ENCODE assay signal across 1 cellular context in genomic region chr6:108002365-108003221, GRCh38.
TF ChIP-seq lines count a peak whose summit lies in the region.

No MANE protein-coding gene starts in this region.

TF ChIP-seq in HepG2, 621 proteins besides CTCF, POLR2A, EP300 and RAD21 (continued from another document and continues in another):
- TF ChIP-seq ZC3H4 (CRISPR knock-in tag; IDR thresholded peaks at IDR 0.05; ENCODE audit: borderline replicate concordance) = no peak
- TF ChIP-seq ZNF451 (CRISPR knock-in tag; IDR thresholded peaks at IDR 0.05) = no peak
- TF ChIP-seq HIVEP1 (CRISPR knock-in tag; IDR thresholded peaks at IDR 0.05) = no peak
- TF ChIP-seq NFKBIZ (CRISPR knock-in tag; IDR thresholded peaks at IDR 0.05) = no peak
- TF ChIP-seq TRIM22 (IDR thresholded peaks at IDR 0.05) = no peak
- TF ChIP-seq NFE2L2 (IDR thresholded peaks at IDR 0.05; ENCODE audit: low read length) = no peak
- peak; percentile 96 for TF ChIP-seq SAP130 (CRISPR knock-in tag; IDR thresholded peaks at IDR 0.05; ENCODE audit: low read depth)
- no peak for TF ChIP-seq AFF4 (CRISPR knock-in tag; IDR thresholded peaks at IDR 0.05)
- no peak for TF ChIP-seq FOSL1 (CRISPR knock-in tag; IDR thresholded peaks at IDR 0.05; ENCODE audit: borderline replicate concordance)
- no peak for TF ChIP-seq ZNF839 (CRISPR knock-in tag; IDR thresholded peaks at IDR 0.05; ENCODE audit: borderline replicate concordance)
- no peak for TF ChIP-seq TCF7L2 (IDR thresholded peaks at IDR 0.05; ENCODE audit: low read depth, low read length)
- no peak for TF ChIP-seq KDM5B (CRISPR knock-in tag; IDR thresholded peaks at IDR 0.05; ENCODE audit: borderline replicate concordance)
- TF ChIP-seq CREBL2 (CRISPR knock-in tag; IDR thresholded peaks at IDR 0.05; ENCODE audit: borderline replicate concordance) = no peak
- TF ChIP-seq ZSCAN9 (CRISPR knock-in tag; IDR thresholded peaks at IDR 0.05; ENCODE audit: borderline replicate concordance) = no peak
- TF ChIP-seq SATB2 (CRISPR knock-in tag; IDR thresholded peaks at IDR 0.05) = no peak
- no peak for TF ChIP-seq SMAD9 (CRISPR knock-in tag; IDR thresholded peaks at IDR 0.05)
- no peak for TF ChIP-seq AKAP8 (CRISPR knock-in tag; IDR thresholded peaks at IDR 0.05)
- TF ChIP-seq ZSCAN22 (CRISPR knock-in tag; IDR thresholded peaks at IDR 0.05) = no peak
- no peak for TF ChIP-seq ZNF878 (CRISPR knock-in tag; IDR thresholded peaks at IDR 0.05)
- TF ChIP-seq ZNF569 (CRISPR knock-in tag; IDR thresholded peaks at IDR 0.05; ENCODE audit: borderline replicate concordance) = no peak
- TF ChIP-seq RFX3 (CRISPR knock-in tag; IDR thresholded peaks at IDR 0.05) = no peak
- TF ChIP-seq ATM (IDR thresholded peaks at IDR 0.05; ENCODE audit: borderline replicate concordance) = no peak
- TF ChIP-seq MTF1 (CRISPR knock-in tag; IDR thresholded peaks at IDR 0.05) = no peak
- peak; percentile 53 for TF ChIP-seq CEBPG (CRISPR knock-in tag; IDR thresholded peaks at IDR 0.05)
- no peak for TF ChIP-seq ZNF274 (CRISPR knock-in tag; IDR thresholded peaks at IDR 0.05)
- no peak for TF ChIP-seq ZNF296 (CRISPR knock-in tag; conservative IDR thresholded peaks at IDR 0.05)
- TF ChIP-seq ZNF746 (CRISPR knock-in tag; IDR thresholded peaks at IDR 0.05) = no peak
- TF ChIP-seq, protein P1, sequence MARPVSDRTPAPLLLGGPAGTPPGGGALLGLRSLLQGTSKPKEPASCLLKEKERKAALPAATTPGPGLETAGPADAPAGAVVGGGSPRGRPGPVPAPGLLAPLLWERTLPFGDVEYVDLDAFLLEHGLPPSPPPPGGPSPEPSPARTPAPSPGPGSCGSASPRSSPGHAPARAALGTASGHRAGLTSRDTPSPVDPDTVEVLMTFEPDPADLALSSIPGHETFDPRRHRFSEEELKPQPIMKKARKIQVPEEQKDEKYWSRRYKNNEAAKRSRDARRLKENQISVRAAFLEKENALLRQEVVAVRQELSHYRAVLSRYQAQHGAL (CRISPR knock-in tag; IDR thresholded peaks at IDR 0.05; ENCODE audit: not compliant biosample characterization) = no peak
- TF ChIP-seq MTF2 (CRISPR knock-in tag; IDR thresholded peaks at IDR 0.05; ENCODE audit: borderline replicate concordance) = no peak
- TF ChIP-seq NFIC (IDR thresholded peaks at IDR 0.05; ENCODE audit: low read length) = no peak
- 0 out of 2 replicates have a peak, but pooled peaks have one; percentile 41 for TF ChIP-seq ARNTL (CRISPR knock-in tag; IDR thresholded peaks at IDR 0.05)
- no peak for TF ChIP-seq SMARCC2 (IDR thresholded peaks at IDR 0.05)
- TF ChIP-seq, protein P2, sequence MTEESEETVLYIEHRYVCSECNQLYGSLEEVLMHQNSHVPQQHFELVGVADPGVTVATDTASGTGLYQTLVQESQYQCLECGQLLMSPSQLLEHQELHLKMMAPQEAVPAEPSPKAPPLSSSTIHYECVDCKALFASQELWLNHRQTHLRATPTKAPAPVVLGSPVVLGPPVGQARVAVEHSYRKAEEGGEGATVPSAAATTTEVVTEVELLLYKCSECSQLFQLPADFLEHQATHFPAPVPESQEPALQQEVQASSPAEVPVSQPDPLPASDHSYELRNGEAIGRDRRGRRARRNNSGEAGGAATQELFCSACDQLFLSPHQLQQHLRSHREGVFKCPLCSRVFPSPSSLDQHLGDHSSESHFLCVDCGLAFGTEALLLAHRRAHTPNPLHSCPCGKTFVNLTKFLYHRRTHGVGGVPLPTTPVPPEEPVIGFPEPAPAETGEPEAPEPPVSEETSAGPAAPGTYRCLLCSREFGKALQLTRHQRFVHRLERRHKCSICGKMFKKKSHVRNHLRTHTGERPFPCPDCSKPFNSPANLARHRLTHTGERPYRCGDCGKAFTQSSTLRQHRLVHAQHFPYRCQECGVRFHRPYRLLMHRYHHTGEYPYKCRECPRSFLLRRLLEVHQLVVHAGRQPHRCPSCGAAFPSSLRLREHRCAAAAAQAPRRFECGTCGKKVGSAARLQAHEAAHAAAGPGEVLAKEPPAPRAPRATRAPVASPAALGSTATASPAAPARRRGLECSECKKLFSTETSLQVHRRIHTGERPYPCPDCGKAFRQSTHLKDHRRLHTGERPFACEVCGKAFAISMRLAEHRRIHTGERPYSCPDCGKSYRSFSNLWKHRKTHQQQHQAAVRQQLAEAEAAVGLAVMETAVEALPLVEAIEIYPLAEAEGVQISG (CRISPR knock-in tag; IDR thresholded peaks at IDR 0.05) = 0 out of 2 replicates have a peak, but pooled peaks have one; percentile 18
- TF ChIP-seq SP4 (CRISPR knock-in tag; IDR thresholded peaks at IDR 0.05) = no peak
- no peak for TF ChIP-seq ZNF883 (CRISPR knock-in tag; IDR thresholded peaks at IDR 0.05; ENCODE audit: not compliant biosample characterization)
- no peak for TF ChIP-seq WIZ (CRISPR knock-in tag; IDR thresholded peaks at IDR 0.05)
- no peak for TF ChIP-seq ZMYM3 (CRISPR knock-in tag; IDR thresholded peaks at IDR 0.05)
- no peak for TF ChIP-seq ZNF136 (CRISPR knock-in tag; IDR thresholded peaks at IDR 0.05; ENCODE audit: low read depth)
- TF ChIP-seq, protein P3, sequence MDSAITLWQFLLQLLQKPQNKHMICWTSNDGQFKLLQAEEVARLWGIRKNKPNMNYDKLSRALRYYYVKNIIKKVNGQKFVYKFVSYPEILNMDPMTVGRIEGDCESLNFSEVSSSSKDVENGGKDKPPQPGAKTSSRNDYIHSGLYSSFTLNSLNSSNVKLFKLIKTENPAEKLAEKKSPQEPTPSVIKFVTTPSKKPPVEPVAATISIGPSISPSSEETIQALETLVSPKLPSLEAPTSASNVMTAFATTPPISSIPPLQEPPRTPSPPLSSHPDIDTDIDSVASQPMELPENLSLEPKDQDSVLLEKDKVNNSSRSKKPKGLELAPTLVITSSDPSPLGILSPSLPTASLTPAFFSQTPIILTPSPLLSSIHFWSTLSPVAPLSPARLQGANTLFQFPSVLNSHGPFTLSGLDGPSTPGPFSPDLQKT (CRISPR knock-in tag; IDR thresholded peaks at IDR 0.05; ENCODE audit: borderline replicate concordance) = no peak
- no peak for TF ChIP-seq ZFYVE20 (CRISPR knock-in tag; IDR thresholded peaks at IDR 0.05; ENCODE audit: borderline replicate concordance, low read depth)
- no peak for TF ChIP-seq ZNF101 (CRISPR knock-in tag; IDR thresholded peaks at IDR 0.05; ENCODE audit: borderline replicate concordance, low read depth)
- TF ChIP-seq TSC22D2 (CRISPR knock-in tag; IDR thresholded peaks at IDR 0.05; ENCODE audit: borderline replicate concordance) = no peak
- TF ChIP-seq HHEX (CRISPR knock-in tag; IDR thresholded peaks at IDR 0.05) = no peak
- TF ChIP-seq ZFP90 (CRISPR knock-in tag; IDR thresholded peaks at IDR 0.05; ENCODE audit: borderline replicate concordance) = no peak
- TF ChIP-seq, protein P4, sequence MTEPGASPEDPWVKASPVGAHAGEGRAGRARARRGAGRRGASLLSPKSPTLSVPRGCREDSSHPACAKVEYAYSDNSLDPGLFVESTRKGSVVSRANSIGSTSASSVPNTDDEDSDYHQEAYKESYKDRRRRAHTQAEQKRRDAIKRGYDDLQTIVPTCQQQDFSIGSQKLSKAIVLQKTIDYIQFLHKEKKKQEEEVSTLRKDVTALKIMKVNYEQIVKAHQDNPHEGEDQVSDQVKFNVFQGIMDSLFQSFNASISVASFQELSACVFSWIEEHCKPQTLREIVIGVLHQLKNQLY (CRISPR knock-in tag; IDR thresholded peaks at IDR 0.05) = no peak
- TF ChIP-seq HOMEZ (CRISPR knock-in tag; IDR thresholded peaks at IDR 0.05; ENCODE audit: low read depth) = no peak
- TF ChIP-seq, protein P5, sequence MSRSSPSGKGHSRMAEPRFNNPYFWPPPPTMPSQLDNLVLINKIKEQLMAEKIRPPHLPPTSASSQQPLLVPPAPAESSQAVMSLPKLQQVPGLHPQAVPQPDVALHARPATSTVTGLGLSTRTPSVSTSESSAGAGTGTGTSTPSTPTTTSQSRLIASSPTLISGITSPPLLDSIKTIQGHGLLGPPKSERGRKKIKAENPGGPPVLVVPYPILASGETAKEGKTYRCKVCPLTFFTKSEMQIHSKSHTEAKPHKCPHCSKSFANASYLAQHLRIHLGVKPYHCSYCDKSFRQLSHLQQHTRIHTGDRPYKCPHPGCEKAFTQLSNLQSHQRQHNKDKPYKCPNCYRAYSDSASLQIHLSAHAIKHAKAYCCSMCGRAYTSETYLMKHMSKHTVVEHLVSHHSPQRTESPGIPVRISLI (CRISPR knock-in tag; IDR thresholded peaks at IDR 0.05; ENCODE audit: borderline replicate concordance) = no peak
- no peak for TF ChIP-seq DNMT1 (CRISPR knock-in tag; IDR thresholded peaks at IDR 0.05)
- TF ChIP-seq FOXC1 (CRISPR knock-in tag; IDR thresholded peaks at IDR 0.05; ENCODE audit: borderline replicate concordance) = no peak
- TF ChIP-seq ZKSCAN5 (CRISPR knock-in tag; IDR thresholded peaks at IDR 0.05) = no peak
- TF ChIP-seq POGZ (CRISPR knock-in tag; IDR thresholded peaks at IDR 0.05) = 0 out of 2 replicates have a peak, but pooled peaks have one; percentile 12
- TF ChIP-seq NCOA2 (CRISPR knock-in tag; IDR thresholded peaks at IDR 0.05) = peak; percentile 73
- 0 out of 2 replicates have a peak, but pooled peaks have one; percentile 16 for TF ChIP-seq CBFB (CRISPR knock-in tag; IDR thresholded peaks at IDR 0.05)
- TF ChIP-seq ZNF780A (CRISPR knock-in tag; IDR thresholded peaks at IDR 0.05) = no peak
- TF ChIP-seq ZNF230 (CRISPR knock-in tag; IDR thresholded peaks at IDR 0.05) = no peak
- no peak for TF ChIP-seq SMARCE1 (IDR thresholded peaks at IDR 0.05; ENCODE audit: borderline replicate concordance)
- no peak for TF ChIP-seq ZBTB39 (CRISPR knock-in tag; IDR thresholded peaks at IDR 0.05)
